In genomic region chr10:53022663-53023088, GRCh38 we compare ENCODE assay signal across 1 cellular context.
A peak's percentile ranks its signal among the peaks of the same experiment; 100 is the strongest.
TF ChIP-seq lines count a peak whose summit lies in the region.

No MANE protein-coding gene starts in this region.

TF ChIP-seq in H1, 55 proteins besides CTCF, POLR2A, EP300 and RAD21:
- TF ChIP-seq MAX (IDR thresholded peaks at IDR 0.05) = peak; percentile 56
- no peak for TF ChIP-seq ATF3 (IDR thresholded peaks at IDR 0.05; ENCODE audit: insufficient read depth, low read depth, low read length)
- no peak for TF ChIP-seq ZNF274 (IDR thresholded peaks at IDR 0.05; ENCODE audit: borderline replicate concordance, extremely low read depth, low read length)
- TF ChIP-seq BCL11A (IDR thresholded peaks at IDR 0.05; ENCODE audit: low read depth in 2 of 2, low read length in 2 of 2) = peak in 1 of 2 experiments; percentile 42
- no peak for TF ChIP-seq CHD1 (IDR thresholded peaks at IDR 0.05; ENCODE audit: low read depth, low read length)
- TF ChIP-seq E2F6 (IDR thresholded peaks at IDR 0.05) = 0 out of 2 replicates have a peak, but pooled peaks have one; percentile 59
- no peak for TF ChIP-seq KDM4A (IDR thresholded peaks at IDR 0.05; ENCODE audit: low read depth, low read length, severe bottlenecking)
- TF ChIP-seq SP2 (IDR thresholded peaks at IDR 0.05; ENCODE audit: low read length) = no peak
- no peak for TF ChIP-seq KDM5A (IDR thresholded peaks at IDR 0.05; ENCODE audit: low read length)
- peak; percentile 74; the same call in 1 of the 2 replicates for TF ChIP-seq POU5F1 (IDR thresholded peaks at IDR 0.05; ENCODE audit: low read depth, low read length)
- TF ChIP-seq SP4 (IDR thresholded peaks at IDR 0.05; ENCODE audit: low read length) = no peak
- TF ChIP-seq GABPA (IDR thresholded peaks at IDR 0.05; ENCODE audit: borderline replicate concordance, insufficient read depth, low read length) = no peak
- TF ChIP-seq TEAD4 (IDR thresholded peaks at IDR 0.05; ENCODE audit: low read depth, low read length) = peak; percentile 97
- TF ChIP-seq POLR2AphosphoS5 (IDR thresholded peaks at IDR 0.05; ENCODE audit: low read depth, low read length) = no peak
- no peak for TF ChIP-seq HDAC2 (IDR thresholded peaks at IDR 0.05; ENCODE audit: borderline replicate concordance in 1 of 2, low read depth in 2 of 2, low read length in 2 of 2)
- TF ChIP-seq FOSL1 (IDR thresholded peaks at IDR 0.05; ENCODE audit: insufficient read depth, low read depth, low read length) = no peak
- TF ChIP-seq SIX5 (IDR thresholded peaks at IDR 0.05; ENCODE audit: low read depth, low read length) = no peak
- TF ChIP-seq TAF7 (optimal IDR thresholded peaks at IDR 0.05; ENCODE audit: borderline replicate concordance, low read depth, low read length) = no peak
- no peak for TF ChIP-seq CTBP2 (IDR thresholded peaks at IDR 0.05; ENCODE audit: borderline replicate concordance, insufficient read depth, insufficient read length, low read length)
- no peak for TF ChIP-seq RNF2 (IDR thresholded peaks at IDR 0.05; ENCODE audit: borderline replicate concordance, low read depth, low read length, missing control alignments, poor library complexity, severe bottlenecking)
- TF ChIP-seq CEBPB (IDR thresholded peaks at IDR 0.05; ENCODE audit: low read depth, low read length) = no peak
- no peak for TF ChIP-seq SRF (IDR thresholded peaks at IDR 0.05; ENCODE audit: low read depth, low read length)
- no peak for TF ChIP-seq CBX5 (IDR thresholded peaks at IDR 0.05; ENCODE audit: low read depth, low read length)
- TF ChIP-seq CHD2 (IDR thresholded peaks at IDR 0.05; ENCODE audit: low read length) = no peak
- TF ChIP-seq EGR1 (IDR thresholded peaks at IDR 0.05; ENCODE audit: borderline replicate concordance, low read depth, low read length) = no peak
- TF ChIP-seq HDAC6 (IDR thresholded peaks at IDR 0.05; ENCODE audit: low read depth, low read length) = no peak
- peak; percentile 98 for TF ChIP-seq NANOG (IDR thresholded peaks at IDR 0.05; ENCODE audit: insufficient read depth, low read depth, low read length, poor library complexity, severe bottlenecking)
- peak; percentile 67; the same call in 1 of the 2 replicates for TF ChIP-seq ATF2 (IDR thresholded peaks at IDR 0.05; ENCODE audit: low read length)
- no peak for TF ChIP-seq YY1 (IDR thresholded peaks at IDR 0.05; ENCODE audit: low read depth, low read length)
- TF ChIP-seq SUZ12 (IDR thresholded peaks at IDR 0.05; ENCODE audit: low read length) = no peak
- no peak for TF ChIP-seq TBP (IDR thresholded peaks at IDR 0.05; ENCODE audit: low read depth, low read length)
- no peak for TF ChIP-seq NRF1 (IDR thresholded peaks at IDR 0.05; ENCODE audit: low read depth, low read length)
- no peak for TF ChIP-seq ASH2L (IDR thresholded peaks at IDR 0.05; ENCODE audit: low read length)
- no peak for TF ChIP-seq CBX8 (IDR thresholded peaks at IDR 0.05; ENCODE audit: borderline replicate concordance, low read depth, low read length)
- no peak for TF ChIP-seq EZH2 (IDR thresholded peaks at IDR 0.05; ENCODE audit: low read depth, low read length, severe bottlenecking)
- TF ChIP-seq CREB1 (IDR thresholded peaks at IDR 0.05) = 0 out of 2 replicates have a peak, but pooled peaks have one; percentile 38
- TF ChIP-seq GTF2F1 (IDR thresholded peaks at IDR 0.05; ENCODE audit: borderline replicate concordance, low read depth, low read length) = no peak
- no peak for TF ChIP-seq RBBP5 (IDR thresholded peaks at IDR 0.05; ENCODE audit: borderline replicate concordance, low read depth, low read length)
- peak; percentile 57; the same call in 1 of the 2 replicates for TF ChIP-seq MAFK (IDR thresholded peaks at IDR 0.05; ENCODE audit: low read depth, low read length)
- TF ChIP-seq RXRA (IDR thresholded peaks at IDR 0.05; ENCODE audit: insufficient read depth, low read depth, low read length) = no peak
- no peak for TF ChIP-seq CHD7 (IDR thresholded peaks at IDR 0.05; ENCODE audit: insufficient replicate concordance, low read length)
- no peak for TF ChIP-seq SIN3A (conservative IDR thresholded peaks at IDR 0.05 in 1 of 2, IDR thresholded peaks at IDR 0.05 in 1 of 2; ENCODE audit: low read depth in 1 of 2, low read length in 2 of 2)
- no peak for TF ChIP-seq TAF1 (IDR thresholded peaks at IDR 0.05; ENCODE audit: low read depth, low read length)
- TF ChIP-seq BACH1 (IDR thresholded peaks at IDR 0.05; ENCODE audit: low read length) = no peak
- 0 out of 2 replicates have a peak, but pooled peaks have one; percentile 81 for TF ChIP-seq TCF12 (IDR thresholded peaks at IDR 0.05; ENCODE audit: low read depth, low read length)
- TF ChIP-seq SP1 (IDR thresholded peaks at IDR 0.05; ENCODE audit: low read depth, low read length) = peak; percentile 83
- no peak for TF ChIP-seq JUN (IDR thresholded peaks at IDR 0.05; ENCODE audit: low read depth, low read length)
- TF ChIP-seq PHF8 (conservative IDR thresholded peaks at IDR 0.05; ENCODE audit: low read depth, low read length) = no peak
